ENCODE assay signal across 12 cellular contexts in genomic region chr6:21999012-21999528, GRCh38.
DNase-seq lines count a peak whose midpoint lies in the region; ATAC-seq, FAIRE-seq and TF ChIP-seq lines count a peak whose summit lies in the region.
"Had no signal": no experiment of that assay in that cellular context is flagged by ENCODE, and none has a peak within 500 bp of the region (broad histone marks: within the 10 kb centered on the region; RNA-seq: fewer than 3 reads in every experiment).

No MANE protein-coding gene starts in this region.

- H3K4me3 Mint-ChIP-seq in astrocyte (ENCODE audit: unreplicated experiment), result no peak overlapping the region
- no peak overlapping the region for H3K4me3 Mint-ChIP-seq in activated T-cell treated with anti-CD3 and anti-CD28 coated beads, Interleukin-2, amount 50 U/mL, for 24 hours

- no peaks in the 10 kb centered on the region for H3K79me2 ChIP-seq in astrocyte (ENCODE audit: insufficient read depth, low read length)

- DNase-seq in AG08396 (ENCODE audit: low spot score), result peak; percentile 7
- peak; percentile 19 for DNase-seq in H54 (ENCODE audit: insufficient read length, low spot score)
- peak; percentile 86 for DNase-seq in astrocyte (ENCODE audit: low read depth)
- no peak for DNase-seq in left lung
- DNase-seq in NAMALWA (ENCODE audit: low spot score), result no peak
- DNase-seq in activated T-cell treated with anti-CD3 and anti-CD28 coated beads, Interleukin-2, amount 50 U/mL, for 24 hours, result no peak
- no peak for DNase-seq in GOT3 (lab: John Stamatoyannopoulos, UW)
- no peak for DNase-seq in nucleus accumbens (lab: John Stamatoyannopoulos, UW)
- DNase-seq: Calu3; dorsolateral prefrontal cortex; stimulated activated CD4-positive, alpha-beta T cell treated with anti-CD3 and anti-CD28 coated beads, Interleukin-12 subunit alpha, Interleukin-12 subunit beta, amount 100 ng/mL, for 4 hours; SW 1271 had no signal

- no peaks in the 10 kb centered on the region for H3K36me3 Mint-ChIP-seq in astrocyte (ENCODE audit: low read depth, unreplicated experiment)
- H3K36me3 Mint-ChIP-seq in activated T-cell treated with anti-CD3 and anti-CD28 coated beads, Interleukin-2, amount 50 U/mL, for 24 hours (ENCODE audit: low read depth), result no peaks in the 10 kb centered on the region

- H3K27ac ChIP-seq in astrocyte (ENCODE audit: low read depth, low read length) (peak overlapping the region; percentile 61), left lung (peak overlapping the region; percentile 4 to 23)
- H3K27ac ChIP-seq: dorsolateral prefrontal cortex had no signal

- no peaks in the 10 kb centered on the region for H3K27me3 Mint-ChIP-seq in astrocyte (ENCODE audit: low read depth, unreplicated experiment)
- H3K27me3 Mint-ChIP-seq in activated T-cell treated with anti-CD3 and anti-CD28 coated beads, Interleukin-2, amount 50 U/mL, for 24 hours, result no peaks in the 10 kb centered on the region

- no peaks in the 10 kb centered on the region for H3K27me3 ChIP-seq in astrocyte (ENCODE audit: insufficient read depth, low read length)
- H3K27me3 ChIP-seq in left lung, result no peaks in the 10 kb centered on the region
- H3K27me3 ChIP-seq: dorsolateral prefrontal cortex had no signal

- H3K4me2 ChIP-seq in astrocyte (ENCODE audit: low read length), result peak overlapping the region; percentile 41

- H2AFZ ChIP-seq in astrocyte (ENCODE audit: low read depth, low read length), result no peak overlapping the region

- H3K36me3 ChIP-seq in astrocyte (ENCODE audit: insufficient read depth, low read length) (no peaks in the 10 kb centered on the region), left lung (no peaks in the 10 kb centered on the region)

- no peak for TF ChIP-seq POLR2A in H54 (IDR thresholded peaks at IDR 0.05; ENCODE audit: low read depth, low read length)

- FAIRE-seq in H54 (lab: Jason Lieb, UNC), result peak; percentile 98
- peak; percentile 76 for FAIRE-seq in astrocyte (lab: Jason Lieb, UNC)

- no peak overlapping the region for H3K9ac ChIP-seq in astrocyte (ENCODE audit: low read length)

- intact Hi-C loops in left lung (cut with DNase I), result no loop called here

- peak overlapping the region; percentile 92 for H3K27ac Mint-ChIP-seq in astrocyte (ENCODE audit: unreplicated experiment)
- no peak overlapping the region for H3K27ac Mint-ChIP-seq in activated T-cell treated with anti-CD3 and anti-CD28 coated beads, Interleukin-2, amount 50 U/mL, for 24 hours

- H3K4me1 ChIP-seq in astrocyte (ENCODE audit: insufficient read depth, low read length) (peaks cover 37% of the 10 kb centered on the region), left lung (peaks cover 0 to 7% of the 10 kb centered on the region in 2 donors)

- H3K9me3 ChIP-seq in astrocyte (ENCODE audit: insufficient read depth, low read depth, low read length), result no peaks in the 10 kb centered on the region
- H3K9me3 ChIP-seq in left lung, result no peaks in the 10 kb centered on the region

- peak; percentile 14 for ATAC-seq in left lung

- H3K4me3 ChIP-seq in astrocyte (ENCODE audit: insufficient read depth, low read depth, low read length), result no peak overlapping the region
- no peak overlapping the region for H3K4me3 ChIP-seq in left lung
- H3K4me3 ChIP-seq: dorsolateral prefrontal cortex had no signal

- no peaks in the 10 kb centered on the region for H3K9me3 Mint-ChIP-seq in astrocyte (ENCODE audit: unreplicated experiment)
- no peaks in the 10 kb centered on the region for H3K9me3 Mint-ChIP-seq in activated T-cell treated with anti-CD3 and anti-CD28 coated beads, Interleukin-2, amount 50 U/mL, for 24 hours

- H4K20me1 ChIP-seq in astrocyte (ENCODE audit: insufficient read depth, low read length), result no peaks in the 10 kb centered on the region

- no peak for TF ChIP-seq CTCF in astrocyte (IDR thresholded peaks at IDR 0.05; ENCODE audit: insufficient read depth, low read depth, low read length)
- TF ChIP-seq CTCF in left lung (IDR thresholded peaks at IDR 0.05), result no peak

- H3K4me1 Mint-ChIP-seq in astrocyte (ENCODE audit: low read depth, unreplicated experiment), result peaks cover 69% of the 10 kb centered on the region
- H3K4me1 Mint-ChIP-seq in activated T-cell treated with anti-CD3 and anti-CD28 coated beads, Interleukin-2, amount 50 U/mL, for 24 hours (ENCODE audit: low read depth), result peaks cover 1% of the 10 kb centered on the region

Comparison
In these comparisons a context has a peak if more than half of its experiments do, and no peak if none do; other contexts are left out.
1. DNase-seq: peak in AG08396 (single experiment), H54 (single experiment) and astrocyte (single experiment); none in left lung (0 of 2), NAMALWA (single experiment), activated T-cell treated with anti-CD3 and anti-CD28 coated beads, Interleukin-2, amount 50 U/mL, for 24 hours (single experiment), GOT3 (single experiment) and nucleus accumbens (0 of 56).